ENCODE assay signal across 26 cellular contexts in the genomic region with DNA sequence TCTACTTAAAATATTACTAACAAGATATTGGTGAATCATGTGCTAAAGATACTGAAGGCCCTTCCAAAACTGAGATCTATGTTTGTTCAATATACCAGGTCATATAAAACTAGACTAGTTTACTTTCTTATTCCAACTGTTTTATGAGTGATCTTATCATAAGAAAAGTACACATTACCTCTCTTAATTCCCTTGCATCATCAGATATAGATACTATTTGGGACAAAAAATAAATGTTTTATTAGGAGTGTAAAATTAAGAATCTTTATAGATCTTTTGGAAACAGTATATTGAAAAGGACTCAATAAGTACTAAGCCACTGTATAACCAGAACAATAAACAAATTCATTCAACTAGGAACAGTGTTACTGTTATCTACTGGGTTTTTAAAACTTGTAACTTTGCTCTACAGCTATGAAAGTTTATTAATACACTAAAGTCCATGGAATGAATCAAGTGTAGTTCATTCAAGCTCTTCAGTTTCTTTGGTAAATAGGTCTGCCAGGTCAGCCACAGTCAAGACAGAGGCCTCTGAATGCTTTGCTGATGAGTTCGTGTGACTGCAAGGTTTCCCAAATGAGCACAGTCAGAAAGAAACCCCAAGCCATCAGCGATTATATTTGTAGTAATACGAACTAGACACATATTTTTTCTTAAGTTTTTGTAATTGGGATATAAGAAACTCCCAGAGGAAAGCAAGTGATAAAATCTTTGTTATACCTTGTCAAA.
DNase-seq lines count a peak whose midpoint lies in the region; ATAC-seq, FAIRE-seq and TF ChIP-seq lines count a peak whose summit lies in the region.
"Had no signal": no experiment of that assay in that cellular context is flagged by ENCODE, and none has a peak within 500 bp of the region (broad histone marks: within the 10 kb centered on the region; RNA-seq: fewer than 3 reads in every experiment).

No MANE protein-coding gene starts in this region.

- H3K9me3 Mint-ChIP-seq in astrocyte (ENCODE audit: unreplicated experiment): peaks cover 2% of the 10 kb centered on the region
- no peaks in the 10 kb centered on the region for H3K9me3 Mint-ChIP-seq in natural killer cell treated with Interleukin-12 subunit alpha and Interleukin-12 subunit beta and Interleukin-15 and Interleukin-18, amount 100 ng/mL, for 72 hours
- H3K9me3 Mint-ChIP-seq: nephron had no signal

- H3K9me3 ChIP-seq in HEK293 (ENCODE audit: control insufficient read depth, insufficient read depth, low read depth, low read length) (no peaks in the 10 kb centered on the region), astrocyte (ENCODE audit: insufficient read depth, low read depth, low read length) (no peaks in the 10 kb centered on the region), gastroesophageal sphincter (no peaks in the 10 kb centered on the region), small intestine (ENCODE audit: control insufficient read depth, low read depth) (no peaks in the 10 kb centered on the region)
- H3K9me3 ChIP-seq: Peyer's patch, SJCRH30 had no signal

- no peaks in the 10 kb centered on the region for H3K27me3 Mint-ChIP-seq in astrocyte (ENCODE audit: low read depth, unreplicated experiment)
- no peaks in the 10 kb centered on the region for H3K27me3 Mint-ChIP-seq in natural killer cell treated with Interleukin-12 subunit alpha and Interleukin-12 subunit beta and Interleukin-15 and Interleukin-18, amount 100 ng/mL, for 72 hours
- H3K27me3 Mint-ChIP-seq: activated CD4-positive, alpha-beta T cell treated with anti-CD3 and anti-CD28 coated beads, Interleukin-2, amount 10 ng/mL, durations not matched to agents 24 days and 14 days; activated CD8-positive, alpha-beta memory T cell treated with anti-CD3 and anti-CD28 coated beads, Interleukin-2, amount 10 ng/mL, durations not matched to agents 7 days and 5 days; activated naive CD8-positive, alpha-beta T cell treated with anti-CD3 and anti-CD28 coated beads, Interleukin-2, amount 10 ng/mL, durations not matched to agents 7 days and 5 days; activated T-helper 17 cell treated with anti-CD3 and anti-CD28 coated beads, Interleukin-2, amount 50 U/mL, for 72 hours; stimulated activated naive CD8-positive, alpha-beta T cell treated with anti-CD3 and anti-CD28 coated beads, Interleukin-15, Interleukin-2, amounts not matched to agents 100 ng/mL and 50 ng/mL, for 24 hours had no signal

- CTCF ChIA-PET in HEK293 (lab: Yijun Ruan, JAX): no interaction called here

- H3K36me3 ChIP-seq in HEK293 (ENCODE audit: control insufficient read depth in 2 of 2, insufficient read depth in 1 of 2, low read length in 2 of 2) (peaks cover 4 to 42% of the 10 kb centered on the region in 2 experiments; a peak in 2 of 3 replicates), astrocyte (ENCODE audit: insufficient read depth, low read length) (no peaks in the 10 kb centered on the region), gastroesophageal sphincter (peaks cover 0 to 23% of the 10 kb centered on the region in 2 donors), small intestine (ENCODE audit: control insufficient read depth in 2 of 2, insufficient read depth in 2 of 2, low read length in 2 of 2) (peaks cover 0 to 7% of the 10 kb centered on the region in 2 donors)
- H3K36me3 ChIP-seq: Peyer's patch, SJCRH30 had no signal

- H3K4me1 ChIP-seq in HEK293 (ENCODE audit: control insufficient read depth, insufficient read depth, low read length): peaks cover 6% of the 10 kb centered on the region; the same call in 1 of the 2 replicates
- H3K4me1 ChIP-seq in astrocyte (ENCODE audit: insufficient read depth, low read length): no peaks in the 10 kb centered on the region
- H3K4me1 ChIP-seq in gastroesophageal sphincter: peaks cover 0 to 69% (median 15%) of the 10 kb centered on the region in 3 donors
- H3K4me1 ChIP-seq in small intestine (ENCODE audit: control insufficient read depth in 2 of 2, insufficient read depth in 1 of 2, low read depth in 1 of 2, low read length in 1 of 2): no peaks in the 10 kb centered on the region
- H3K4me1 ChIP-seq: Peyer's patch, SJCRH30 had no signal

- H3K27ac Mint-ChIP-seq in astrocyte (ENCODE audit: unreplicated experiment): peak overlapping the region; percentile 4
- H3K27ac Mint-ChIP-seq in natural killer cell treated with Interleukin-12 subunit alpha and Interleukin-12 subunit beta and Interleukin-15 and Interleukin-18, amount 100 ng/mL, for 72 hours: no peak overlapping the region
- H3K27ac Mint-ChIP-seq: activated CD4-positive, alpha-beta T cell treated with anti-CD3 and anti-CD28 coated beads, Interleukin-2, amount 10 ng/mL, durations not matched to agents 24 days and 14 days; activated CD8-positive, alpha-beta memory T cell treated with anti-CD3 and anti-CD28 coated beads, Interleukin-2, amount 10 ng/mL, durations not matched to agents 7 days and 5 days; activated naive CD8-positive, alpha-beta T cell treated with anti-CD3 and anti-CD28 coated beads, Interleukin-2, amount 10 ng/mL, durations not matched to agents 7 days and 5 days; activated T-helper 17 cell treated with anti-CD3 and anti-CD28 coated beads, Interleukin-2, amount 50 U/mL, for 72 hours; stimulated activated naive CD8-positive, alpha-beta T cell treated with anti-CD3 and anti-CD28 coated beads, Interleukin-15, Interleukin-2, amounts not matched to agents 100 ng/mL and 50 ng/mL, for 24 hours had no signal

- no peak overlapping the region for H3K9ac ChIP-seq in astrocyte (ENCODE audit: low read length)

- no peak for ATAC-seq in gastroesophageal sphincter
- no peak for ATAC-seq in natural killer cell treated with Interleukin-12 subunit alpha and Interleukin-12 subunit beta and Interleukin-15 and Interleukin-18, amount 100 ng/mL, for 72 hours
- ATAC-seq: activated CD8-positive, alpha-beta memory T cell treated with anti-CD3 and anti-CD28 coated beads, Interleukin-2, amount 10 ng/mL, durations not matched to agents 7 days and 5 days; activated T-helper 17 cell treated with anti-CD3 and anti-CD28 coated beads, Interleukin-2, amount 50 U/mL, for 72 hours had no signal

- H3K27ac ChIP-seq in HEK293 (ENCODE audit: extremely low read depth, low read depth, low read length): no peak overlapping the region
- H3K27ac ChIP-seq in astrocyte (ENCODE audit: low read depth, low read length): no peak overlapping the region
- peak overlapping the region; percentile 29 to 58 (median 40) for H3K27ac ChIP-seq in gastroesophageal sphincter
- no peak overlapping the region for H3K27ac ChIP-seq in small intestine (ENCODE audit: low read depth in 1 of 2, low read length in 1 of 2)
- H3K27ac ChIP-seq: Peyer's patch, SJCRH30 had no signal

- no peak for TF ChIP-seq EP300 in gastroesophageal sphincter (IDR thresholded peaks at IDR 0.05)

- H2AFZ ChIP-seq in astrocyte (ENCODE audit: low read depth, low read length): no peak overlapping the region

- peaks cover 8% of the 10 kb centered on the region for H3K4me1 Mint-ChIP-seq in astrocyte (ENCODE audit: low read depth, unreplicated experiment)
- no peaks in the 10 kb centered on the region for H3K4me1 Mint-ChIP-seq in natural killer cell treated with Interleukin-12 subunit alpha and Interleukin-12 subunit beta and Interleukin-15 and Interleukin-18, amount 100 ng/mL, for 72 hours (ENCODE audit: low read depth in 2 of 2)
- H3K4me1 Mint-ChIP-seq: activated CD4-positive, alpha-beta T cell treated with anti-CD3 and anti-CD28 coated beads, Interleukin-2, amount 10 ng/mL, durations not matched to agents 24 days and 14 days; activated CD8-positive, alpha-beta memory T cell treated with anti-CD3 and anti-CD28 coated beads, Interleukin-2, amount 10 ng/mL, durations not matched to agents 7 days and 5 days; activated naive CD8-positive, alpha-beta T cell treated with anti-CD3 and anti-CD28 coated beads, Interleukin-2, amount 10 ng/mL, durations not matched to agents 7 days and 5 days; activated T-helper 17 cell treated with anti-CD3 and anti-CD28 coated beads, Interleukin-2, amount 50 U/mL, for 72 hours had no signal

- no peaks in the 10 kb centered on the region for H3K27me3 ChIP-seq in astrocyte (ENCODE audit: insufficient read depth, low read length)
- H3K27me3 ChIP-seq in gastroesophageal sphincter: no peaks in the 10 kb centered on the region
- H3K27me3 ChIP-seq in small intestine (ENCODE audit: control insufficient read depth in 2 of 2, insufficient read depth in 2 of 2, low read length in 2 of 2): no peaks in the 10 kb centered on the region
- H3K27me3 ChIP-seq: Peyer's patch, SJCRH30 had no signal

- 42 to 52% methylated on average over 3 of the region's 3 CpGs for WGBS in gastroesophageal sphincter (ENCODE audit: low coverage in 1 of 2), 2 donors
- 73 to 78% (median 76%) methylated on average over 3 of the region's 3 CpGs for WGBS in small intestine, 3 donors

- H3K4me2 ChIP-seq in astrocyte (ENCODE audit: low read length): no peak overlapping the region
- H3K4me2 ChIP-seq: smooth muscle cell had no signal

- H3K4me3 ChIP-seq in HEK293 (ENCODE audit: low read depth, low read length): no peak overlapping the region
- no peak overlapping the region for H3K4me3 ChIP-seq in astrocyte (ENCODE audit: insufficient read depth, low read depth, low read length)
- no peak overlapping the region for H3K4me3 ChIP-seq in gastroesophageal sphincter
- H3K4me3 ChIP-seq in small intestine (ENCODE audit: low read depth in 1 of 2, low read length in 2 of 2): no peak overlapping the region
- H3K4me3 ChIP-seq: Peyer's patch, SJCRH30, smooth muscle cell had no signal

- H4K20me1 ChIP-seq in astrocyte (ENCODE audit: insufficient read depth, low read length): no peaks in the 10 kb centered on the region

- POLR2A ChIA-PET in HEK293 (lab: Yijun Ruan, JAX): no interaction called here

- H3K36me3 Mint-ChIP-seq in astrocyte (ENCODE audit: low read depth, unreplicated experiment): peaks cover 11% of the 10 kb centered on the region
- H3K36me3 Mint-ChIP-seq in natural killer cell treated with Interleukin-12 subunit alpha and Interleukin-12 subunit beta and Interleukin-15 and Interleukin-18, amount 100 ng/mL, for 72 hours: no peaks in the 10 kb centered on the region

- TF ChIP-seq CTCF in HEK293 (tag by site-specific recombination; IDR thresholded peaks at IDR 0.05) (no peak), astrocyte (IDR thresholded peaks at IDR 0.05; ENCODE audit: insufficient read depth, low read depth, low read length) (no peak), gastroesophageal sphincter (IDR thresholded peaks at IDR 0.05) (no peak)

- TF ChIP-seq POLR2A in gastroesophageal sphincter (IDR thresholded peaks at IDR 0.05): no peak

- DNase-seq in astrocyte (ENCODE audit: low read depth): peak; percentile 65
- no peak for DNase-seq in small intestine
- DNase-seq in natural killer cell treated with Interleukin-12 subunit alpha and Interleukin-12 subunit beta and Interleukin-15 and Interleukin-18, amount 100 ng/mL, for 72 hours (ENCODE audit: low spot score): no peak
- DNase-seq in stimulated activated CD4-positive, alpha-beta T cell treated with anti-CD3 and anti-CD28 coated beads, Interleukin-4, amount 100 ng/mL, for 24 hours: no peak
- no peak for DNase-seq in OCI-M2 (lab: John Stamatoyannopoulos, UW; ENCODE audit: unreplicated experiment)
- DNase-seq: activated CD4-positive, alpha-beta T cell treated with anti-CD3 and anti-CD28 coated beads, Interleukin-2, amount 10 ng/mL, durations not matched to agents 24 days and 14 days; activated CD8-positive, alpha-beta memory T cell treated with anti-CD3 and anti-CD28 coated beads, Interleukin-2, amount 10 ng/mL, durations not matched to agents 7 days and 5 days; activated naive CD8-positive, alpha-beta T cell treated with anti-CD3 and anti-CD28 coated beads, Interleukin-2, amount 10 ng/mL, durations not matched to agents 7 days and 5 days; cortex of kidney; DND-41; mesendoderm; NCI-H1694; NCI-H345; Peyer's patch; SJCRH30; stimulated activated CD4-positive, alpha-beta T cell treated with anti-CD3 and anti-CD28 coated beads, Interleukin-2, amount 100 ng/mL, for 48 hours; T-helper 1 cell; trophoblast cell had no signal

- FAIRE-seq in astrocyte (lab: Jason Lieb, UNC) (no peak), small intestine (lab: Jason Lieb, UNC) (peak; percentile 51)
- FAIRE-seq: bronchial epithelial cell, GM18507 had no signal

- no peak overlapping the region for H3K4me3 Mint-ChIP-seq in astrocyte (ENCODE audit: unreplicated experiment)
- H3K4me3 Mint-ChIP-seq in natural killer cell treated with Interleukin-12 subunit alpha and Interleukin-12 subunit beta and Interleukin-15 and Interleukin-18, amount 100 ng/mL, for 72 hours: no peak overlapping the region
- H3K4me3 Mint-ChIP-seq: activated CD4-positive, alpha-beta T cell treated with anti-CD3 and anti-CD28 coated beads, Interleukin-2, amount 10 ng/mL, durations not matched to agents 24 days and 14 days; activated CD8-positive, alpha-beta memory T cell treated with anti-CD3 and anti-CD28 coated beads, Interleukin-2, amount 10 ng/mL, durations not matched to agents 7 days and 5 days; activated naive CD8-positive, alpha-beta T cell treated with anti-CD3 and anti-CD28 coated beads, Interleukin-2, amount 10 ng/mL, durations not matched to agents 7 days and 5 days; activated T-helper 17 cell treated with anti-CD3 and anti-CD28 coated beads, Interleukin-2, amount 50 U/mL, for 72 hours; nephron; stimulated activated naive CD8-positive, alpha-beta T cell treated with anti-CD3 and anti-CD28 coated beads, Interleukin-15, Interleukin-2, amounts not matched to agents 100 ng/mL and 50 ng/mL, for 24 hours had no signal

- H3K79me2 ChIP-seq in astrocyte (ENCODE audit: insufficient read depth, low read length): no peaks in the 10 kb centered on the region

Comparison
In these comparisons a context has a peak if more than half of its experiments do, and no peak if none do; other contexts are left out.
1. H3K27ac ChIP-seq: peak in gastroesophageal sphincter (4 of 4); none in HEK293 (single experiment), astrocyte (single experiment) and small intestine (0 of 2).